15 cellular contexts compared by ENCODE assay signal in genomic region chr14:72744416-72745120, GRCh38.
"Had no signal": no experiment of that assay in that cellular context is flagged by ENCODE, and none has a peak within 500 bp of the region (broad histone marks: within the 10 kb centered on the region; RNA-seq: fewer than 3 reads in every experiment).

No MANE protein-coding gene starts in this region.

- H3K36me3 ChIP-seq: ascending aorta, SJCRH30, upper lobe of right lung had no signal

- DNase-seq: activated B cell treated with CpG ODN at 0.5 μM for 24 hours; activated CD4-positive, alpha-beta T cell treated with anti-CD3 and anti-CD28 coated beads for 48 hours; activated naive CD4-positive, alpha-beta T cell treated with anti-CD3 and anti-CD28 coated beads, Interleukin-2, amount 10 ng/mL, durations not matched to agents 7 days and 5 days; activated T-cell treated with anti-CD3 and anti-CD28 coated beads, Interleukin-2, amount 50 U/mL, for 24 hours; effector CD8-positive, alpha-beta T cell; naive thymus-derived CD4-positive, alpha-beta T cell; SJCRH30; stimulated activated CD4-positive, alpha-beta T cell treated with anti-CD3 and anti-CD28 coated beads, Interleukin-4, amount 100 ng/mL, for 1 hour; stimulated activated naive CD4-positive, alpha-beta T cell; T-helper 2 cell; testis; upper lobe of right lung had no signal

- H3K4me1 Mint-ChIP-seq: activated B cell treated with CpG ODN at 0.5 μM for 24 hours; activated naive CD4-positive, alpha-beta T cell treated with anti-CD3 and anti-CD28 coated beads, Interleukin-2, amount 10 ng/mL, durations not matched to agents 7 days and 5 days had no signal

- H3K27ac Mint-ChIP-seq: activated B cell treated with CpG ODN at 0.5 μM for 24 hours; activated naive CD4-positive, alpha-beta T cell treated with anti-CD3 and anti-CD28 coated beads, Interleukin-2, amount 10 ng/mL, durations not matched to agents 7 days and 5 days; activated T-cell treated with anti-CD3 and anti-CD28 coated beads, Interleukin-2, amount 50 U/mL, for 24 hours; naive thymus-derived CD4-positive, alpha-beta T cell had no signal

- H3K4me3 ChIP-seq: ascending aorta, coronary artery, SJCRH30, testis, upper lobe of right lung had no signal

- H3K27me3 ChIP-seq: ascending aorta, foreskin keratinocyte, SJCRH30, testis, upper lobe of right lung had no signal

- ATAC-seq: naive thymus-derived CD4-positive, alpha-beta T cell; upper lobe of right lung had no signal

- H3K27ac ChIP-seq: foreskin keratinocyte, SJCRH30, upper lobe of right lung had no signal

- H3K4me1 ChIP-seq: SJCRH30, upper lobe of right lung had no signal

- H3K4me3 Mint-ChIP-seq: activated B cell treated with CpG ODN at 0.5 μM for 24 hours; activated naive CD4-positive, alpha-beta T cell treated with anti-CD3 and anti-CD28 coated beads, Interleukin-2, amount 10 ng/mL, durations not matched to agents 7 days and 5 days; activated T-cell treated with anti-CD3 and anti-CD28 coated beads, Interleukin-2, amount 50 U/mL, for 24 hours; naive thymus-derived CD4-positive, alpha-beta T cell had no signal

- H3K9me3 ChIP-seq: SJCRH30, testis, upper lobe of right lung had no signal

- H3K27me3 Mint-ChIP-seq: activated B cell treated with CpG ODN at 0.5 μM for 24 hours; activated T-cell treated with anti-CD3 and anti-CD28 coated beads, Interleukin-2, amount 50 U/mL, for 24 hours; naive thymus-derived CD4-positive, alpha-beta T cell had no signal
